Comparison of ENCODE assay signal across 9 cellular contexts in the genomic region with DNA sequence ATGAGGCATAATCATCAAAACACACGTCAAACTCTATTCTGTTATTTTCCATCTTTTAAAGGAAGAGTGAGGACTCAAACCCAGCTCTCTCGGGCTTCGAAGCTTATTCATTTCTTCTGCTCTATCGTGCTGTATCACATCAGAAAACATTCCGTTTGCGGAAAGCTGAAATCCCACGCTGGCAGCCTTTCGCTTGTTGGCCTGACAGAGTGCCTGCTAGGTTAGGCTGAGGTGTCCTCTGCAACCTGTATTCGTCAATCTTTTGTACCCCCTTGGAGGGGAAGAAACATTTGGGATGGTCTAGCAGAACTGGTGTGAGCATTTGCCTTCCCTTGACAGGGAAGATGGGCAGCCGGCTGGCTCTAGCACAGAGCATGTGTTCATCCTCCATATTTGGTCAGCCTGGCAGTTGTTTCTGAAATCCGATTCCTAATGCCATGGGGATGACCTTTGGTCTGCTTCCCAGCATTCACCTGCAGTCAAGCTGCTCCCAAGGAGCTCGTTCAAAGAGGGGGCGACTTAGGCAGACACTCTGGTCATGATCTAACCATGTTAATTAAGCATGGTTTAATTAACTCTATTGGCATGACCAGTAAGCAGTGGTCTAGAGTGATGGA. TPM values are rescaled to one million over a fixed set of nuclear protein-coding genes. Genes with fewer than 3 reads are reported as not detected.
DNase-seq lines count a peak whose midpoint lies in the region; ATAC-seq and TF ChIP-seq lines count a peak whose summit lies in the region.
"Had no signal": no experiment of that assay in that cellular context is flagged by ENCODE, and none has a peak within 500 bp of the region (broad histone marks: within the 10 kb centered on the region; RNA-seq: fewer than 3 reads in every experiment).

No MANE protein-coding gene starts in this region.

- CTCF ChIA-PET in WTC11 (lab: Charles Lee) = interaction anchor here (0.7 to 1.3 kb wide), 2 partner anchors 68 to 142 kb away, joined by 4 to 6 read pairs; no protein-coding TSS in a partner anchor

- H3K4me1 Mint-ChIP-seq in WTC11 = peaks cover 28% of the 10 kb centered on the region
- H3K4me1 Mint-ChIP-seq in natural killer cell treated with Interleukin-12 subunit alpha and Interleukin-12 subunit beta and Interleukin-15 and Interleukin-18, amount 100 ng/mL, for 72 hours (ENCODE audit: low read depth in 2 of 2) = no peaks in the 10 kb centered on the region

- POLR2A ChIA-PET in WTC11 (lab: Charles Lee) = interaction anchor here (0.6 kb wide), 2 partner anchors 19 to 224 kb away, joined by 3 to 4 read pairs; no protein-coding TSS in a partner anchor

- no peaks in the 10 kb centered on the region for H3K36me3 ChIP-seq in stomach smooth muscle (ENCODE audit: control insufficient read depth in 2 of 2, insufficient read depth in 2 of 2, low read length in 2 of 2)

- no peak overlapping the region; the same call in 1 of the 2 replicates for H3K4me3 Mint-ChIP-seq in WTC11
- no peak overlapping the region for H3K4me3 Mint-ChIP-seq in natural killer cell treated with Interleukin-12 subunit alpha and Interleukin-12 subunit beta and Interleukin-15 and Interleukin-18, amount 100 ng/mL, for 72 hours
- H3K4me3 Mint-ChIP-seq: activated CD8-positive, alpha-beta T cell treated with anti-CD3 and anti-CD28 coated beads for 36 hours had no signal

- H3K27ac Mint-ChIP-seq in WTC11 = peak overlapping the region; percentile 73; the same call in 1 of the 2 replicates
- no peak overlapping the region for H3K27ac Mint-ChIP-seq in natural killer cell treated with Interleukin-12 subunit alpha and Interleukin-12 subunit beta and Interleukin-15 and Interleukin-18, amount 100 ng/mL, for 72 hours
- H3K27ac Mint-ChIP-seq: activated CD8-positive, alpha-beta T cell treated with anti-CD3 and anti-CD28 coated beads for 36 hours had no signal

- H3K27me3 Mint-ChIP-seq in WTC11 (ENCODE audit: low read depth) = no peaks in the 10 kb centered on the region
- H3K27me3 Mint-ChIP-seq in natural killer cell treated with Interleukin-12 subunit alpha and Interleukin-12 subunit beta and Interleukin-15 and Interleukin-18, amount 100 ng/mL, for 72 hours = peaks cover 7 to 15% of the 10 kb centered on the region in 2 donors

- H3K9ac ChIP-seq in stomach smooth muscle (ENCODE audit: low read length in 2 of 2) = peak overlapping the region; percentile 60 to 71

- H3K36me3 Mint-ChIP-seq in WTC11 = no peaks in the 10 kb centered on the region
- H3K36me3 Mint-ChIP-seq in natural killer cell treated with Interleukin-12 subunit alpha and Interleukin-12 subunit beta and Interleukin-15 and Interleukin-18, amount 100 ng/mL, for 72 hours = no peaks in the 10 kb centered on the region

- H3K4me1 ChIP-seq in stomach smooth muscle (ENCODE audit: control insufficient read depth, insufficient read depth, low read length) = peaks cover 47% of the 10 kb centered on the region

- no peaks in the 10 kb centered on the region for H3K9me3 Mint-ChIP-seq in WTC11
- no peaks in the 10 kb centered on the region for H3K9me3 Mint-ChIP-seq in natural killer cell treated with Interleukin-12 subunit alpha and Interleukin-12 subunit beta and Interleukin-15 and Interleukin-18, amount 100 ng/mL, for 72 hours
- H3K9me3 Mint-ChIP-seq: activated CD8-positive, alpha-beta T cell treated with anti-CD3 and anti-CD28 coated beads for 36 hours had no signal

- TF ChIP-seq CTCF in WTC11 (IDR thresholded peaks at IDR 0.05) = no peak

- peak; percentile 52 for DNase-seq in HuH-7 (ENCODE audit: low spot score)
- DNase-seq in WTC11 (ENCODE audit: low spot score) = no peak
- peak; percentile 49 for DNase-seq in iPS-NIHi7 (ENCODE audit: extremely low spot score)
- DNase-seq in AG20443 (ENCODE audit: low spot score) = no peak
- no peak for DNase-seq in stimulated activated CD4-positive, alpha-beta T cell treated with anti-CD3 and anti-CD28 coated beads, Interleukin-4, amount 100 ng/mL, for 4 hours
- DNase-seq in natural killer cell treated with Interleukin-12 subunit alpha and Interleukin-12 subunit beta and Interleukin-15 and Interleukin-18, amount 100 ng/mL, for 72 hours (ENCODE audit: low spot score) = no peak
- DNase-seq: activated CD8-positive, alpha-beta T cell treated with anti-CD3 and anti-CD28 coated beads for 36 hours; NCI-H1436 had no signal

- H3K4me3 ChIP-seq in stomach smooth muscle (ENCODE audit: low read length in 2 of 2) = peak overlapping the region; percentile 46 to 64

- no peaks in the 10 kb centered on the region for H3K27me3 ChIP-seq in stomach smooth muscle (ENCODE audit: control insufficient read depth in 1 of 2, insufficient read depth in 2 of 2, low read length in 2 of 2)

- H3K27ac ChIP-seq in stomach smooth muscle (ENCODE audit: low read length) = peak overlapping the region; percentile 92

- peak; percentile 69 for ATAC-seq in WTC11
- no peak for ATAC-seq in natural killer cell treated with Interleukin-12 subunit alpha and Interleukin-12 subunit beta and Interleukin-15 and Interleukin-18, amount 100 ng/mL, for 72 hours
- ATAC-seq: activated CD8-positive, alpha-beta T cell treated with anti-CD3 and anti-CD28 coated beads for 36 hours had no signal

- no peaks in the 10 kb centered on the region for H3K9me3 ChIP-seq in stomach smooth muscle (ENCODE audit: control insufficient read depth in 2 of 2, low read length in 2 of 2)

TF ChIP-seq in WTC11, 78 proteins besides CTCF, POLR2A, EP300 and RAD21:
- TF ChIP-seq ETV6 (CRISPR knock-in tag; IDR thresholded peaks at IDR 0.05) (peak; percentile 26; the same call in 1 of the 2 replicates), TCF7 (CRISPR knock-in tag; IDR thresholded peaks at IDR 0.05; ENCODE audit: low read depth) (no peak), PRDM15 (CRISPR knock-in tag; IDR thresholded peaks at IDR 0.05) (no peak)
- TF ChIP-seq, protein P1, sequence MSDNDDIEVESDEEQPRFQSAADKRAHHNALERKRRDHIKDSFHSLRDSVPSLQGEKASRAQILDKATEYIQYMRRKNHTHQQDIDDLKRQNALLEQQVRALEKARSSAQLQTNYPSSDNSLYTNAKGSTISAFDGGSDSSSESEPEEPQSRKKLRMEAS (CRISPR knock-in tag; IDR thresholded peaks at IDR 0.05) = peak; percentile 39; the same call in 1 of the 2 replicates

RNA-seq across cellular contexts. Expression of gene TACC2, which starts 55.2 kb away (rescaled TPM):
- 22.2 to 28.9 TPM (median 23.1 TPM) in 3 replicates for total RNA-seq in WTC11 (2021)
- total RNA-seq in natural killer cell treated with Interleukin-12 subunit alpha and Interleukin-12 subunit beta and Interleukin-15 and Interleukin-18, amount 100 ng/mL, for 72 hours = not detected
- total RNA-seq: activated CD8-positive, alpha-beta T cell treated with anti-CD3 and anti-CD28 coated beads for 36 hours had no signal

Comparison
In these comparisons a context has a peak if more than half of its experiments do, and no peak if none do; other contexts are left out.
1. DNase-seq: peak in HuH-7 (single experiment) and iPS-NIHi7 (single experiment); none in WTC11 (single experiment), AG20443 (single experiment), stimulated activated CD4-positive, alpha-beta T cell treated with anti-CD3 and anti-CD28 coated beads, Interleukin-4, amount 100 ng/mL, for 4 hours (0 of 2) and natural killer cell treated with Interleukin-12 subunit alpha and Interleukin-12 subunit beta and Interleukin-15 and Interleukin-18, amount 100 ng/mL, for 72 hours (single experiment).
2. RNA of gene TACC2, which starts 55.2 kb away (total RNA-seq): 22.2 to 28.9 TPM in WTC11; not detected in natural killer cell treated with Interleukin-12 subunit alpha and Interleukin-12 subunit beta and Interleukin-15 and Interleukin-18, amount 100 ng/mL, for 72 hours; every median in the first group is over 10 times any median in the second.